1 cellular context compared by ENCODE assay signal in genomic region chr14:23006544-23007419, GRCh38.
TF ChIP-seq lines count a peak whose summit lies in the region.

No MANE protein-coding gene starts in this region.

TF ChIP-seq in K562, 482 proteins besides CTCF, POLR2A, EP300 and RAD21 (continued from another document and continues in another):
- TF ChIP-seq CTCFL (IDR thresholded peaks at IDR 0.05; ENCODE audit: borderline replicate concordance, insufficient read depth, low read depth, low read length, poor library complexity, severe bottlenecking) (peak; percentile 27), ZNF695 (CRISPR knock-in tag; IDR thresholded peaks at IDR 0.05) (no peak), PHF8 (IDR thresholded peaks at IDR 0.05; ENCODE audit: borderline replicate concordance, low read length) (peak; percentile 94), CTBP1 (IDR thresholded peaks at IDR 0.05; ENCODE audit: borderline replicate concordance) (peak; percentile 97), ZBED1 (IDR thresholded peaks at IDR 0.05) (peak; percentile 86; the same call in 1 of the 2 replicates), GABPB1 (CRISPR knock-in tag; IDR thresholded peaks at IDR 0.05) (peak; percentile 84), DPF2 (IDR thresholded peaks at IDR 0.05) (0 out of 2 replicates have a peak, but pooled peaks have one; percentile 53), FOXK2 (conservative IDR thresholded peaks at IDR 0.05 in 1 of 2, IDR thresholded peaks at IDR 0.05 in 1 of 2; ENCODE audit: low read depth in 2 of 2) (peak; percentile 86 to 87), ZNF316 (IDR thresholded peaks at IDR 0.05) (peak; percentile 74), ZNF318 (IDR thresholded peaks at IDR 0.05; ENCODE audit: borderline replicate concordance in 1 of 2, low read depth in 1 of 2) (no peak), ZNF431 (CRISPR knock-in tag; IDR thresholded peaks at IDR 0.05) (peak; percentile 85), ZNF740 (CRISPR knock-in tag; IDR thresholded peaks at IDR 0.05) (peak; percentile 50; the same call in 1 of the 2 replicates), ZNF740 (tag; IDR thresholded peaks at IDR 0.05) (no peak), DNMT1 (IDR thresholded peaks at IDR 0.05) (no peak), MAFK (IDR thresholded peaks at IDR 0.05; ENCODE audit: low read length) (0 out of 2 replicates have a peak, but pooled peaks have one; percentile 3), SAFB (IDR thresholded peaks at IDR 0.05; ENCODE audit: borderline replicate concordance, low read depth, low read length) (peak; percentile 82), FOXM1 (IDR thresholded peaks at IDR 0.05; ENCODE audit: low read depth) (no peak), FOXM1 (CRISPR knock-in tag; IDR thresholded peaks at IDR 0.05; ENCODE audit: low read depth) (peak; percentile 78), ZNF696 (CRISPR knock-in tag; conservative IDR thresholded peaks at IDR 0.05) (no peak), ZNF507 (tag; conservative IDR thresholded peaks at IDR 0.05) (no peak), PRMT5 (CRISPR knock-in tag; IDR thresholded peaks at IDR 0.05) (no peak), EGR1 (conservative IDR thresholded peaks at IDR 0.05) (peak; percentile 93), USF1 (CRISPR knock-in tag; IDR thresholded peaks at IDR 0.05) (peak; percentile 43; the same call in 1 of the 2 replicates), HMGN3 (IDR thresholded peaks at IDR 0.05; ENCODE audit: borderline replicate concordance, extremely low read depth, insufficient read length, low read depth, low read length) (peak; percentile 93), LEF1 (IDR thresholded peaks at IDR 0.05) (peak; percentile 31; the same call in 1 of the 2 replicates), ZNF24 (IDR thresholded peaks at IDR 0.05) (0 out of 2 replicates have a peak, but pooled peaks have one; percentile 25), NEUROD1 (IDR thresholded peaks at IDR 0.05; ENCODE audit: borderline replicate concordance, low read depth, low read length, partially characterized antibody) (peak; percentile 97), ESRRB (CRISPR knock-in tag; IDR thresholded peaks at IDR 0.05; ENCODE audit: borderline replicate concordance) (no peak), ARNT (IDR thresholded peaks at IDR 0.05) (no peak), MAX (CRISPR knock-in tag; IDR thresholded peaks at IDR 0.05) (peak; percentile 98), NFXL1 (CRISPR knock-in tag; IDR thresholded peaks at IDR 0.05) (no peak), ZNF511 (CRISPR knock-in tag; IDR thresholded peaks at IDR 0.05) (peak; percentile 95), ATF7 (IDR thresholded peaks at IDR 0.05) (peak; percentile 87), SMARCA5 (IDR thresholded peaks at IDR 0.05) (0 out of 2 replicates have a peak, but pooled peaks have one; percentile 34), GMEB1 (CRISPR knock-in tag; IDR thresholded peaks at IDR 0.05) (0 out of 2 replicates have a peak, but pooled peaks have one; percentile 32), ZNF311 (CRISPR knock-in tag; IDR thresholded peaks at IDR 0.05) (no peak), OTX1 (CRISPR knock-in tag; IDR thresholded peaks at IDR 0.05) (no peak), ZBTB9 (CRISPR knock-in tag; IDR thresholded peaks at IDR 0.05) (peak; percentile 20; the same call in 1 of the 2 replicates), ZHX1 (conservative IDR thresholded peaks at IDR 0.05; ENCODE audit: low read length) (0 out of 2 replicates have a peak, but pooled peaks have one; percentile 19), ZNF766 (CRISPR knock-in tag; conservative IDR thresholded peaks at IDR 0.05) (0 out of 2 replicates have a peak, but pooled peaks have one; percentile 3), FOS (IDR thresholded peaks at IDR 0.05; ENCODE audit: extremely low read depth, insufficient read length) (peak; percentile 95), NRF1 (conservative IDR thresholded peaks at IDR 0.05 in 1 of 2, IDR thresholded peaks at IDR 0.05 in 1 of 2) (peak; percentile 90 to 92), SIN3A (IDR thresholded peaks at IDR 0.05; ENCODE audit: borderline replicate concordance in 2 of 2, control insufficient read depth in 1 of 2, low read depth in 2 of 2, low read length in 2 of 2) (0 out of 4 replicates have a peak, but pooled peaks of 1 of the 2 experiments have one; percentile 36), POLR2H (tag; IDR thresholded peaks at IDR 0.05; ENCODE audit: low read depth) (peak; percentile 89), TCF15 (CRISPR knock-in tag; IDR thresholded peaks at IDR 0.05) (no peak), SNAPC5 (CRISPR knock-in tag; IDR thresholded peaks at IDR 0.05) (no peak)
